17 cellular contexts compared by ENCODE assay signal in genomic region chr2:45505138-45505537, GRCh38.
DNase-seq lines count a peak whose midpoint lies in the region; ATAC-seq, FAIRE-seq and TF ChIP-seq lines count a peak whose summit lies in the region.
"Had no signal": no experiment of that assay in that cellular context is flagged by ENCODE, and none has a peak within 500 bp of the region (broad histone marks: within the 10 kb centered on the region; RNA-seq: fewer than 3 reads in every experiment).

No MANE protein-coding gene starts in this region.

- no peak for TF ChIP-seq RAD21 in A549 (conservative IDR thresholded peaks at IDR 0.05 in 1 of 2, IDR thresholded peaks at IDR 0.05 in 1 of 2)

- no peak overlapping the region for H3K4me2 ChIP-seq in A549

- H3K27ac ChIP-seq in A549: no peak overlapping the region

- peak; percentile 70 for FAIRE-seq in A549 (lab: Jason Lieb, UNC)
- FAIRE-seq: D721Med had no signal

- no peak for TF ChIP-seq CTCF in A549 (IDR thresholded peaks at IDR 0.05)

- TF ChIP-seq EP300 in A549 (IDR thresholded peaks at IDR 0.05): no peak

- no peak for DNase-seq in A549 (ENCODE audit: low read depth in 1 of 2, low spot score in 1 of 2)
- DNase-seq in DMS 273 treated with DMSO at 0.1 percent for 48 hours (lab: John Stamatoyannopoulos, UW): peak; percentile 65
- DNase-seq in NCI-H2171 treated with DMSO at 0.1 percent for 48 hours (lab: John Stamatoyannopoulos, UW): peak; percentile 36
- peak; percentile 83 for DNase-seq in myocyte (ENCODE audit: low read depth)
- DNase-seq in SW480 (ENCODE audit: low spot score): no peak
- no peak for DNase-seq in NCI-H187 treated with DMSO at 0.1 percent for 48 hours (lab: John Stamatoyannopoulos, UW)
- DNase-seq: BE2C; CD4-positive, alpha-beta memory T cell; Karpas-422; MM.1S; NCI-H1105; NCI-H1930; NCI-H526; SHP77 had no signal

- ATAC-seq in A549: no peak
- no peak for ATAC-seq in HG02610 (IDR thresholded peaks at IDR 0.05; ENCODE audit: unreplicated experiment)
- ATAC-seq: Panc1 had no signal

- CTCF ChIA-PET in A549 (lab: Yijun Ruan, JAX): interaction anchor here (0.7 to 17.0 kb wide), 6 partner anchors 10 to 522 kb away, joined by 3 to 305 read pairs (median 4); no protein-coding TSS in a partner anchor

- 80% methylated on average over 1 of the region's 1 CpG for WGBS in A549 (ENCODE audit: missing lambda C conversion rate)

- H3K4me3 ChIP-seq in A549: no peak overlapping the region

- POLR2A ChIA-PET in A549 (lab: Yijun Ruan, JAX): interaction anchor here (0.6 kb wide), 1 partner anchor 335 kb away, joined by 3 read pairs; no protein-coding TSS in a partner anchor

- no peaks in the 10 kb centered on the region for H3K4me1 ChIP-seq in A549

- H3K9me3 ChIP-seq in A549: peaks cover 9% of the 10 kb centered on the region; the same call in 2 of the 3 replicates

- TF ChIP-seq POLR2A in A549 (IDR thresholded peaks at IDR 0.05; ENCODE audit: low read length): no peak

TF ChIP-seq in A549, 52 proteins besides CTCF, POLR2A, EP300 and RAD21:
- TF ChIP-seq ZFP36 (IDR thresholded peaks at IDR 0.05; ENCODE audit: borderline replicate concordance, partially characterized antibody): no peak
- no peak for TF ChIP-seq MAFK (IDR thresholded peaks at IDR 0.05; ENCODE audit: partially characterized antibody)
- no peak for TF ChIP-seq RNF2 (IDR thresholded peaks at IDR 0.05; ENCODE audit: borderline replicate concordance, low read depth)
- no peak for TF ChIP-seq HDAC2 (IDR thresholded peaks at IDR 0.05)
- TF ChIP-seq NFE2L2 (conservative IDR thresholded peaks at IDR 0.05; ENCODE audit: low read length): no peak
- no peak for TF ChIP-seq CEBPB (IDR thresholded peaks at IDR 0.05)
- no peak for TF ChIP-seq SMC3 (IDR thresholded peaks at IDR 0.05)
- TF ChIP-seq MAX (IDR thresholded peaks at IDR 0.05): no peak
- no peak for TF ChIP-seq HMGXB4 (CRISPR knock-in tag; IDR thresholded peaks at IDR 0.05; ENCODE audit: borderline replicate concordance)
- TF ChIP-seq REST (IDR thresholded peaks at IDR 0.05): no peak
- no peak for TF ChIP-seq RFX5 (IDR thresholded peaks at IDR 0.05)
- TF ChIP-seq HOXA7 (CRISPR knock-in tag; IDR thresholded peaks at IDR 0.05): no peak
- TF ChIP-seq CBX2 (IDR thresholded peaks at IDR 0.05; ENCODE audit: borderline replicate concordance, low read depth): no peak
- no peak for TF ChIP-seq JUNB (IDR thresholded peaks at IDR 0.05)
- no peak for TF ChIP-seq ZNF302 (CRISPR knock-in tag; IDR thresholded peaks at IDR 0.05)

Comparison
In these comparisons a context has a peak if more than half of its experiments do, and no peak if none do; other contexts are left out.
1. DNase-seq: peak in DMS 273 treated with DMSO at 0.1 percent for 48 hours (single experiment), NCI-H2171 treated with DMSO at 0.1 percent for 48 hours (single experiment) and myocyte (single experiment); none in A549 (0 of 2), SW480 (single experiment) and NCI-H187 treated with DMSO at 0.1 percent for 48 hours (single experiment).